15 cellular contexts compared by ENCODE assay signal in the genomic region with DNA sequence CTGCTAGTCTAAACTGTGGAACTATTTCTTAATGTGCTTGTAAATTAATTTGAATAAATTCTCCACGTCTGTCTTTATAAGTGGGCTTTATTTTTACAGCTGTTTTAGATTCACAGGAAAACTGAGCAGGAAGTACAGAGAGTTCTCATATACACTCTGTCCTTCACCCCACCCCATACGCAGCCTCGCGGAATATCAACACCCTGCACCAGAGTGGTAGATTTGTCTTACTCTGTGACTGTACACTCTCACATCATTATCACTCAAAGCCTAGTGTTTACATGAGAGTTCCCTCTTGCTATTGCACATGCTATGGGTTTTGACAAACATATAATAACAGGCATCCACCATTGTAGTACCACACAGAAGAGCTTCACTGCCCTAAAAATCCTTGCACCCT.
"Had no signal": no experiment of that assay in that cellular context is flagged by ENCODE, and none has a peak within 500 bp of the region (broad histone marks: within the 10 kb centered on the region; RNA-seq: fewer than 3 reads in every experiment).

No MANE protein-coding gene starts in this region.

- H3K4me1 Mint-ChIP-seq: activated CD8-positive, alpha-beta memory T cell treated with anti-CD3 and anti-CD28 coated beads, Interleukin-2, amount 10 ng/mL, durations not matched to agents 7 days and 5 days; activated naive CD8-positive, alpha-beta T cell treated with anti-CD3 and anti-CD28 coated beads for 36 hours; stimulated activated naive CD8-positive, alpha-beta T cell treated with anti-CD3 and anti-CD28 coated beads, Interleukin-15, amount 100 ng/mL, for 72 hours had no signal

- H3K36me3 Mint-ChIP-seq: activated CD8-positive, alpha-beta memory T cell treated with anti-CD3 and anti-CD28 coated beads, Interleukin-2, amount 10 ng/mL, durations not matched to agents 7 days and 5 days; activated naive CD8-positive, alpha-beta T cell treated with anti-CD3 and anti-CD28 coated beads for 36 hours had no signal

- H3K27ac Mint-ChIP-seq: activated CD8-positive, alpha-beta memory T cell treated with anti-CD3 and anti-CD28 coated beads, Interleukin-2, amount 10 ng/mL, durations not matched to agents 7 days and 5 days; activated naive CD8-positive, alpha-beta T cell treated with anti-CD3 and anti-CD28 coated beads for 36 hours; stimulated activated naive CD8-positive, alpha-beta T cell treated with anti-CD3 and anti-CD28 coated beads, Interleukin-15, amount 100 ng/mL, for 72 hours had no signal

- H3K4me3 Mint-ChIP-seq: activated CD8-positive, alpha-beta memory T cell treated with anti-CD3 and anti-CD28 coated beads, Interleukin-2, amount 10 ng/mL, durations not matched to agents 7 days and 5 days; activated naive CD8-positive, alpha-beta T cell treated with anti-CD3 and anti-CD28 coated beads for 36 hours; stimulated activated naive CD8-positive, alpha-beta T cell treated with anti-CD3 and anti-CD28 coated beads, Interleukin-15, amount 100 ng/mL, for 72 hours had no signal

- H3K4me3 ChIP-seq: cardiac muscle cell, colonic mucosa, ovary, testis, upper lobe of right lung had no signal

- H3K27me3 Mint-ChIP-seq: stimulated activated naive CD8-positive, alpha-beta T cell treated with anti-CD3 and anti-CD28 coated beads, Interleukin-15, amount 100 ng/mL, for 72 hours had no signal

- H3K9me3 Mint-ChIP-seq: activated naive CD8-positive, alpha-beta T cell treated with anti-CD3 and anti-CD28 coated beads for 36 hours; stimulated activated naive CD8-positive, alpha-beta T cell treated with anti-CD3 and anti-CD28 coated beads, Interleukin-15, amount 100 ng/mL, for 72 hours had no signal

- DNase-seq: activated CD4-positive, alpha-beta T cell treated with anti-CD3 and anti-CD28 coated beads, Interleukin-2, amount 50 U/mL, for 4 hours; activated CD8-positive, alpha-beta memory T cell treated with anti-CD3 and anti-CD28 coated beads, Interleukin-2, amount 10 ng/mL, durations not matched to agents 7 days and 5 days; activated gamma-delta T cell; activated naive CD8-positive, alpha-beta T cell treated with anti-CD3 and anti-CD28 coated beads for 36 hours; activated T-cell treated with anti-CD3 and anti-CD28 coated beads, Interleukin-2, amount 50 U/mL, for 48 hours; aorta; colonic mucosa; effector CD4-positive, alpha-beta T cell; hippocampal formation; ovary; stimulated activated CD4-positive, alpha-beta T cell treated with anti-CD3 and anti-CD28 coated beads, Interleukin-4, amount 100 ng/mL, for 4 hours; stimulated activated naive CD8-positive, alpha-beta T cell treated with anti-CD3 and anti-CD28 coated beads, Interleukin-15, amount 100 ng/mL, for 72 hours; testis; upper lobe of right lung had no signal
